Comparison of ENCODE assay signal across 8 cellular contexts in genomic region chr12:79784366-79785065, GRCh38.
A peak's percentile ranks its signal among the peaks of the same experiment; 100 is the strongest.
DNase-seq lines count a peak whose midpoint lies in the region; ATAC-seq and TF ChIP-seq lines count a peak whose summit lies in the region.
"Not testable (repeated sequence)": the region's sequence is repeated elsewhere in the genome, so short reads cannot be mapped to it uniquely, and the experiment has no call there.

No MANE protein-coding gene starts in this region.

- DNase-seq in H4 (ENCODE audit: low spot score) (peak; percentile 72), MG63 (peak; percentile 10), dermis blood vessel endothelial cell (peak; percentile 10), glomerular visceral epithelial cell (ENCODE audit: extremely low spot score) (peak; percentile 64), kidney glomerular epithelial cell (lab: John Stamatoyannopoulos, UW) (peak; percentile 13), skeletal muscle cell (ENCODE audit: low read depth) (peak; percentile 20)
- DNase-seq in WTC11 (ENCODE audit: low spot score), result not testable (repeated sequence)

- peak; percentile 97 for ATAC-seq in WTC11

- peaks cover 26% of the 10 kb centered on the region for H3K36me3 Mint-ChIP-seq in WTC11

- POLR2A ChIA-PET in WTC11 (lab: Charles Lee), result not testable (repeated sequence)

- peak overlapping the region; percentile 21 for H3K27ac Mint-ChIP-seq in WTC11

- not testable (repeated sequence) for TF ChIP-seq CTCF in WTC11 (IDR thresholded peaks at IDR 0.05)

- not testable (repeated sequence) for H3K9me3 Mint-ChIP-seq in WTC11

- CTCF ChIA-PET in WTC11 (lab: Charles Lee), result interaction anchor here (1.4 kb wide), 1 partner anchor 411 kb away, joined by 3 read pairs; no protein-coding TSS in a partner anchor

- H3K4me1 ChIP-seq in ACC112 (ENCODE audit: control insufficient read depth, insufficient read depth, low read length, unreplicated experiment), result peaks cover 20% of the 10 kb centered on the region

- H3K27me3 ChIP-seq in ACC112 (ENCODE audit: insufficient read depth, low read length); MG63: not testable (repeated sequence)

- H3K4me3 Mint-ChIP-seq in WTC11, result not testable (repeated sequence)

- peak overlapping the region; percentile 38; the same call in 1 of the 2 replicates for H3K27ac ChIP-seq in ACC112 (ENCODE audit: low read depth, low read length)

- not testable (repeated sequence) for H3K4me3 ChIP-seq in ACC112 (ENCODE audit: low read depth, low read length); MG63; skeletal muscle cell (ENCODE audit: low read depth, low read length)

- not testable (repeated sequence) for H3K27me3 Mint-ChIP-seq in WTC11 (ENCODE audit: low read depth)

- H3K36me3 ChIP-seq in ACC112 (ENCODE audit: insufficient read depth, low read length) (peaks cover 38% of the 10 kb centered on the region), MG63 (peaks cover 61% of the 10 kb centered on the region)

- not testable (repeated sequence) for H3K9me3 ChIP-seq in MG63

- peaks cover 39% of the 10 kb centered on the region for H3K4me1 Mint-ChIP-seq in WTC11

- not testable (repeated sequence) for H2AFZ ChIP-seq in ACC112 (ENCODE audit: low read length, unreplicated experiment)

- H3K79me2 ChIP-seq in ACC112 (ENCODE audit: control insufficient read depth, insufficient read depth, low read length, unreplicated experiment), result not testable (repeated sequence)

TF ChIP-seq in WTC11, 78 proteins besides CTCF, POLR2A, EP300 and RAD21:
- peak; percentile 80 for TF ChIP-seq NFE2L1 (CRISPR knock-in tag; IDR thresholded peaks at IDR 0.05)
